8 cellular contexts compared by ENCODE assay signal in the genomic region with DNA sequence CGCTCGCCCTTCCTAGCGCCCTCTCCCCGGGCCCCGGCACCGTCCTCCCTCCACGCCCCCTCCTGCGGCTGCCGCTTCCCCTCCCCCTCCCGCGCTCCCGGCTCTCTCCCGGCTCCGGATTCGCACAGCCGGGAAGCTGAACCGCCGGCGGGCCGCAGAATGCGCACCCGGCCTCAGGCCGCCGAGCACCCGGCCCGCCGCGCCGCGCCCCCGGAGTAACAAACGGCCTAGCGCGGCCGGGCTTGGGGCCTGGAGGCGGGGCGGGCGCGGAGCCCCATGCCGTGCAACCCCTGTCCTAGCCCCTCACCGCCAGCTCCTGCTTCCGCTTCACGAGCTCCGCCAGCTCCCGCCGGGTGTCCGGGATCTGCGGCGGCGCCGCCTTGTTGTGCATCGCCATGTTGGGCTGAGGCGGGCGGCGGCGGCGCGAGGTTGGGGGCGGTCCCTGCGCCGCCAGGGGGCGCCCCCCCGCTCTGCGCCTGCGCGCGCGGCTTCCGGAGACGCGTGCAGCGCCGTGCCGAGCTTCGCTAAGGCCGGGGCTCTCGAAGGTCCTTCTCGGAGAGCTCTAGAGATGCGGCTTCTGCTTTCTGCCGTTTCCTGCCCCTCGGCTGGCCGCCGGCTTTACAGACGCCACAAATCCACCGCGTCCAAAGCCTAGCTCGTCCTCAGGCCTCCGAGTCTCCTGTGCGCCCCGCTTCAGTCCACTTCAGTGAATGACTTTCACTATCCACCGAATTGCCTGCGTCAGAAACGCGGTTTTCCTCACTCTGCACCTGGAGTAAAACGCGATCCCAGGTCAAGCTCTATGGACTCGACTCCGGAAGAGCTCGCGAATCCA. TPM values are rescaled to one million over a fixed set of nuclear protein-coding genes. Genes with fewer than 3 reads are reported as not detected.
DNase-seq lines count a peak whose midpoint lies in the region; ATAC-seq, FAIRE-seq and TF ChIP-seq lines count a peak whose summit lies in the region.

MEAF6 (minus strand) TSS at position 417 of the 835 bp plus-strand sequence; CDS start at position 397, 20 bp downstream.

- peak; percentile 97 for TF ChIP-seq CTCF in C4-2B (conservative IDR thresholded peaks at IDR 0.05)

- peaks cover 48% of the 10 kb centered on the region for H3K4me1 Mint-ChIP-seq in activated CD8-positive, alpha-beta T cell treated with anti-CD3 and anti-CD28 coated beads, Interleukin-2, amount 10 ng/mL, durations not matched to agents 7 days and 5 days (ENCODE audit: low read depth)

- H3K4me3 Mint-ChIP-seq in activated CD8-positive, alpha-beta T cell treated with anti-CD3 and anti-CD28 coated beads, Interleukin-2, amount 10 ng/mL, durations not matched to agents 7 days and 5 days: peak within 1 kb of the TSS; percentile 96

- DNase-seq in GM19239 (ENCODE audit: insufficient read length, low spot score): peak; percentile 95
- peak; percentile 94 for DNase-seq in NCI-H774 (lab: John Stamatoyannopoulos, UW)
- DNase-seq in activated CD8-positive, alpha-beta T cell treated with anti-CD3 and anti-CD28 coated beads, Interleukin-2, amount 10 ng/mL, durations not matched to agents 7 days and 5 days: peak; percentile 87
- peak; percentile 82 for DNase-seq in effector CD4-positive, alpha-beta T cell
- peak; percentile 83 for DNase-seq in lung microvascular endothelial cell (ENCODE audit: low read depth in 2 of 2)
- peak; percentile 56 to 81 (median 64) for DNase-seq in stimulated activated CD4-positive, alpha-beta T cell treated with anti-CD3 and anti-CD28 coated beads, TNF-alpha, amount 100 ng/mL, for 48 hours (ENCODE audit: low read depth in 3 of 3)

- H3K27me3 Mint-ChIP-seq in activated CD8-positive, alpha-beta T cell treated with anti-CD3 and anti-CD28 coated beads, Interleukin-2, amount 10 ng/mL, durations not matched to agents 7 days and 5 days (ENCODE audit: low read depth): no peaks in the 10 kb centered on the region

- POLR2A ChIA-PET in activated CD8-positive, alpha-beta T cell treated with anti-CD3 and anti-CD28 coated beads, Interleukin-2, amount 10 ng/mL, durations not matched to agents 7 days and 5 days (lab: Charles Lee): interaction anchor here (0.6 to 2.8 kb wide), 18 partner anchors 9 to 495 kb away, joined by 3 to 20 read pairs (median 4); partner anchors contain the start of genes C1orf122, SNIP1, YRDC and ZC3H12A

- H3K27ac Mint-ChIP-seq in activated CD8-positive, alpha-beta T cell treated with anti-CD3 and anti-CD28 coated beads, Interleukin-2, amount 10 ng/mL, durations not matched to agents 7 days and 5 days: peak within 1 kb of the TSS; percentile 95

- CTCF ChIA-PET in activated CD8-positive, alpha-beta T cell treated with anti-CD3 and anti-CD28 coated beads, Interleukin-2, amount 10 ng/mL, durations not matched to agents 7 days and 5 days (lab: Charles Lee): interaction anchor here (0.6 to 3.0 kb wide), 28 partner anchors 9 to 939 kb away, joined by 3 to 34 read pairs (median 5); partner anchors contain the start of genes CDCA8, GNL2, SNIP1 and ZC3H12A

- H3K27ac ChIP-seq in C4-2B: peak within 1 kb of the TSS; percentile 91

- peaks cover 33% of the 10 kb centered on the region for H3K36me3 Mint-ChIP-seq in activated CD8-positive, alpha-beta T cell treated with anti-CD3 and anti-CD28 coated beads, Interleukin-2, amount 10 ng/mL, durations not matched to agents 7 days and 5 days (ENCODE audit: low read depth)

- peaks cover 6% of the 10 kb centered on the region for H3K9me3 Mint-ChIP-seq in activated CD8-positive, alpha-beta T cell treated with anti-CD3 and anti-CD28 coated beads, Interleukin-2, amount 10 ng/mL, durations not matched to agents 7 days and 5 days (ENCODE audit: insufficient read depth)

- FAIRE-seq in GM19239 (lab: Jason Lieb, UNC): peak; percentile 66

- ATAC-seq in HG03457 (IDR thresholded peaks at IDR 0.05; ENCODE audit: unreplicated experiment): peak; percentile 60
- peak; percentile 96 for ATAC-seq in activated CD8-positive, alpha-beta T cell treated with anti-CD3 and anti-CD28 coated beads, Interleukin-2, amount 10 ng/mL, durations not matched to agents 7 days and 5 days

RNA-seq across cellular contexts. Expression of gene MEAF6, which starts in this region (rescaled TPM):
- total RNA-seq in activated CD8-positive, alpha-beta T cell treated with anti-CD3 and anti-CD28 coated beads, Interleukin-2, amount 10 ng/mL, durations not matched to agents 7 days and 5 days: 10 to 100 TPM; 70.8 to 73.0 TPM
- 27.9 and 41.3 TPM in 2 replicates for total RNA-seq in lung microvascular endothelial cell

Comparison
In these comparisons a context has a peak if more than half of its experiments do, and no peak if none do; other contexts are left out.
1. Peak in every context shown above with its lines: DNase-seq, ATAC-seq and H3K27ac ChIP-seq.